Comparison of ENCODE assay signal across 15 cellular contexts in the genomic region with DNA sequence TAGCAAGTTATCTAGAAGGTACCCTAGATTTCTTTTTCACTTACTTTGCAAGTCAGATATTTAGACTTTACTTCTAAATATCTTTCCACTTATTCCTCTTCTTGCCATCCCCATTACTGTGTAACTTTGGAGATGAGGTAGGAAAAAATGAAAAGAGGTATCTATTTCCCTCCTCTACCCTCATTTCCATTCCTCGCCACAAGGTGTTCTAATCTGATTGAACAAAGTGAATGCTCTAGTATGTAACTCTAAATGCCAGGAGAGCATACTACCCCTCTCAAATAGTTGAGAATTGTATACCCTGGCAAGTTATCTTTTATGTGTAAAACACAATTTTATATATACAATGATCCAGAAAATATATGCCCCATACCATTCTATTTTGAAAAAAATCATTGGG. TPM values are rescaled to one million over a fixed set of nuclear protein-coding genes. Genes with fewer than 3 reads are reported as not detected.
DNase-seq lines count a peak whose midpoint lies in the region; ATAC-seq and TF ChIP-seq lines count a peak whose summit lies in the region.
"Had no signal": no experiment of that assay in that cellular context is flagged by ENCODE, and none has a peak within 500 bp of the region (broad histone marks: within the 10 kb centered on the region; RNA-seq: fewer than 3 reads in every experiment).

No MANE protein-coding gene starts in this region.

- peaks cover 18% of the 10 kb centered on the region for H3K36me3 Mint-ChIP-seq in T-cell
- H3K36me3 Mint-ChIP-seq in mesothelial cell of epicardium, result no peaks in the 10 kb centered on the region

- peaks cover 6% of the 10 kb centered on the region; the same call in 1 of the 2 replicates for H3K27me3 ChIP-seq in SK-N-SH (ENCODE audit: insufficient read depth)
- H3K27me3 ChIP-seq in H7 (ENCODE audit: control insufficient read depth, insufficient read depth, low read length), result no peaks in the 10 kb centered on the region
- H3K27me3 ChIP-seq in psoas muscle (ENCODE audit: insufficient read depth in 3 of 3, low read length in 2 of 3), result peaks cover 0 to 3% (median 0%) of the 10 kb centered on the region in 3 donors

- WGBS in SK-N-SH (ENCODE audit: low lambda C conversion rate), result 43% methylated on average over 1 of the region's 1 CpG
- WGBS in psoas muscle, 3 donors, result 81 to 88% (median 85%) methylated on average over 1 of the region's 1 CpG

- POLR2A ChIA-PET in SK-N-SH (lab: Yijun Ruan, JAX), result no interaction called here
- POLR2A ChIA-PET in T-cell (lab: Charles Lee), result no interaction called here

- H3K9me3 ChIP-seq in SK-N-SH (no peaks in the 10 kb centered on the region), psoas muscle (no peaks in the 10 kb centered on the region)

- H3K4me2 ChIP-seq in SK-N-SH, result no peak overlapping the region

- ATAC-seq in SK-N-SH treated with all-trans-retinoic acid at 6 μM for 48 hours (no peak), T-cell (replicated peaks in 1 of 4) (no peak), psoas muscle (no peak), GM21526 (IDR thresholded peaks at IDR 0.05; ENCODE audit: low FRiP score, unreplicated experiment) (no peak)

- H3K27ac Mint-ChIP-seq in T-cell (peak overlapping the region; percentile 97 to 100), mesothelial cell of epicardium (no peak overlapping the region)
- H3K27ac Mint-ChIP-seq: activated naive CD8-positive, alpha-beta T cell treated with anti-CD3 and anti-CD28 coated beads for 36 hours had no signal

- no peak for TF ChIP-seq RAD21 in SK-N-SH (IDR thresholded peaks at IDR 0.05; ENCODE audit: low read length)

- CTCF ChIA-PET in SK-N-SH (lab: Yijun Ruan, JAX), result no interaction called here
- CTCF ChIA-PET in T-cell (lab: Charles Lee), result interaction anchor here in 1 of 2 donors (0.9 kb wide), 1 partner anchor 21 kb away, joined by 3 read pairs; no protein-coding TSS in a partner anchor

- DNase-seq in SK-N-SH (no peak), H7 (peak; percentile 40), T-cell (no peak), mesothelial cell of epicardium (ENCODE audit: low spot score in 2 of 2, unreplicated experiment in 2 of 2) (no peak), psoas muscle (no peak)
- no peak for DNase-seq in activated CD4-positive, alpha-beta T cell treated with anti-CD3 and anti-CD28 coated beads for 1 hour
- DNase-seq: activated CD4-positive, CD25-positive, alpha-beta regulatory T cell; activated naive CD8-positive, alpha-beta T cell treated with anti-CD3 and anti-CD28 coated beads for 36 hours; activated T-cell treated with anti-CD3 and anti-CD28 coated beads for 4 hours; caudate nucleus; posterior cingulate gyrus had no signal

- H3K4me1 ChIP-seq in SK-N-SH (ENCODE audit: control insufficient read depth in 1 of 2, insufficient read depth in 2 of 2, low read depth in 1 of 2, low read length in 1 of 2), result peaks cover 0 to 12% of the 10 kb centered on the region in 2 experiments; a peak in 3 of 4 replicates
- H3K4me1 ChIP-seq in psoas muscle, result peaks cover 5% of the 10 kb centered on the region

- intact Hi-C loops in psoas muscle (cut with DNase I), result loop anchor here in 1 of 2 donors (5.0 to 10.0 kb wide), 2 partner anchors 157 to 215 kb away; partner anchors contain the start of genes GOLT1B and RECQL

- H3K9ac ChIP-seq in SK-N-SH, result no peak overlapping the region

- peaks cover 32% of the 10 kb centered on the region for H3K79me2 ChIP-seq in SK-N-SH (ENCODE audit: insufficient read depth)

- H3K4me1 Mint-ChIP-seq in T-cell (peaks cover 36 to 54% (median 50%) of the 10 kb centered on the region in 3 donors), mesothelial cell of epicardium (peaks cover 21% of the 10 kb centered on the region)

- no peak for TF ChIP-seq EP300 in SK-N-SH (IDR thresholded peaks at IDR 0.05; ENCODE audit: borderline replicate concordance in 1 of 2, low read depth in 1 of 2, low read length in 1 of 2)

- peaks cover 5 to 8% of the 10 kb centered on the region in 2 experiments for H3K36me3 ChIP-seq in SK-N-SH (replicated peaks in 1 of 2; ENCODE audit: control insufficient read depth in 1 of 2, insufficient read depth in 2 of 2, low read length in 1 of 2)
- H3K36me3 ChIP-seq in H7 (replicated peaks; ENCODE audit: control insufficient read depth, insufficient read depth, low read length), result peaks cover 4% of the 10 kb centered on the region
- H3K36me3 ChIP-seq in psoas muscle (ENCODE audit: insufficient read depth in 1 of 2, low read depth in 1 of 2), result peaks cover 0 to 3% of the 10 kb centered on the region in 2 donors

- H3K9me3 Mint-ChIP-seq in T-cell (no peaks in the 10 kb centered on the region), mesothelial cell of epicardium (no peaks in the 10 kb centered on the region)
- H3K9me3 Mint-ChIP-seq: activated naive CD8-positive, alpha-beta T cell treated with anti-CD3 and anti-CD28 coated beads for 36 hours had no signal

- no peak overlapping the region for H2AFZ ChIP-seq in SK-N-SH (ENCODE audit: low read depth)

- TF ChIP-seq CTCF in SK-N-SH (IDR thresholded peaks at IDR 0.05) (peak; percentile 22; the same call in 1 of the 2 replicates), mesothelial cell of epicardium (IDR thresholded peaks at IDR 0.05; ENCODE audit: unreplicated experiment) (peak; percentile 30), psoas muscle (IDR thresholded peaks at IDR 0.05) (no peak)

- H3K27ac ChIP-seq in SK-N-SH (ENCODE audit: low read depth in 2 of 2, low read length in 1 of 2), result no peak overlapping the region
- H3K27ac ChIP-seq in psoas muscle, result no peak overlapping the region
- H3K27ac ChIP-seq: HL-60 had no signal

- no peaks in the 10 kb centered on the region for H3K9me2 ChIP-seq in SK-N-SH

- H3K27me3 Mint-ChIP-seq in T-cell, result no peaks in the 10 kb centered on the region
- H3K27me3 Mint-ChIP-seq in mesothelial cell of epicardium (ENCODE audit: low read depth), result peaks cover 39% of the 10 kb centered on the region
- H3K27me3 Mint-ChIP-seq: activated naive CD8-positive, alpha-beta T cell treated with anti-CD3 and anti-CD28 coated beads for 36 hours had no signal

- no peaks in the 10 kb centered on the region for H3F3A ChIP-seq in SK-N-SH (replicated peaks; ENCODE audit: insufficient read depth)

- peaks cover 4% of the 10 kb centered on the region; the same call in 1 of the 2 replicates for H4K20me1 ChIP-seq in SK-N-SH (ENCODE audit: insufficient read depth)

- H3K4me3 ChIP-seq in SK-N-SH (ENCODE audit: low read depth in 2 of 2, low read length in 1 of 2) (no peak overlapping the region), H7 (ENCODE audit: insufficient read depth, low read depth, low read length) (no peak overlapping the region), psoas muscle (no peak overlapping the region)

- H3K4me3 Mint-ChIP-seq in T-cell (peak overlapping the region in 1 of 3 donors; percentile 27), mesothelial cell of epicardium (no peak overlapping the region)
- H3K4me3 Mint-ChIP-seq: activated naive CD8-positive, alpha-beta T cell treated with anti-CD3 and anti-CD28 coated beads for 36 hours had no signal

TF ChIP-seq in SK-N-SH, 30 proteins besides CTCF, POLR2A, EP300 and RAD21:
- no peak for TF ChIP-seq POLR2AphosphoS5 (IDR thresholded peaks at IDR 0.05; ENCODE audit: low read depth, low read length)
- no peak for TF ChIP-seq MXI1 (IDR thresholded peaks at IDR 0.05; ENCODE audit: low read depth, low read length)
- no peak for TF ChIP-seq FOSL2 (IDR thresholded peaks at IDR 0.05; ENCODE audit: borderline replicate concordance, low read depth)

TF ChIP-seq in SK-N-SH treated with all-trans-retinoic acid at 6 μM for 48 hours, 23 proteins besides CTCF, POLR2A, EP300 and RAD21 (continues in another document):
- TF ChIP-seq OSR1 (CRISPR knock-in tag; IDR thresholded peaks at IDR 0.05), result no peak
- no peak for TF ChIP-seq TOX (CRISPR knock-in tag; IDR thresholded peaks at IDR 0.05; ENCODE audit: borderline replicate concordance)
- TF ChIP-seq, protein P1, sequence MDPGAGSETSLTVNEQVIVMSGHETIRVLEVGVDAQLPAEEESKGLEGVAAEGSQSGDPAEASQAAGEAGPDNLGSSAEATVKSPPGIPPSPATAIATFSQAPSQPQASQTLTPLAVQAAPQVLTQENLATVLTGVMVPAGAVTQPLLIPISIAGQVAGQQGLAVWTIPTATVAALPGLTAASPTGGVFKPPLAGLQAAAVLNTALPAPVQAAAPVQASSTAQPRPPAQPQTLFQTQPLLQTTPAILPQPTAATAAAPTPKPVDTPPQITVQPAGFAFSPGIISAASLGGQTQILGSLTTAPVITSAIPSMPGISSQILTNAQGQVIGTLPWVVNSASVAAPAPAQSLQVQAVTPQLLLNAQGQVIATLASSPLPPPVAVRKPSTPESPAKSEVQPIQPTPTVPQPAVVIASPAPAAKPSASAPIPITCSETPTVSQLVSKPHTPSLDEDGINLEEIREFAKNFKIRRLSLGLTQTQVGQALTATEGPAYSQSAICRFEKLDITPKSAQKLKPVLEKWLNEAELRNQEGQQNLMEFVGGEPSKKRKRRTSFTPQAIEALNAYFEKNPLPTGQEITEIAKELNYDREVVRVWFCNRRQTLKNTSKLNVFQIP (CRISPR knock-in tag; IDR thresholded peaks at IDR 0.05; ENCODE audit: borderline replicate concordance, low read depth), result no peak
- no peak for TF ChIP-seq ZNF8 (CRISPR knock-in tag; IDR thresholded peaks at IDR 0.05)
- no peak for TF ChIP-seq BACH2 (CRISPR knock-in tag; IDR thresholded peaks at IDR 0.05; ENCODE audit: borderline replicate concordance)
- no peak for TF ChIP-seq ISL1 (CRISPR knock-in tag; IDR thresholded peaks at IDR 0.05)
- no peak for TF ChIP-seq PPARA (CRISPR knock-in tag; IDR thresholded peaks at IDR 0.05; ENCODE audit: borderline replicate concordance)
- no peak for TF ChIP-seq ZNF70 (CRISPR knock-in tag; IDR thresholded peaks at IDR 0.05)
- no peak for TF ChIP-seq ZNF565 (CRISPR knock-in tag; conservative IDR thresholded peaks at IDR 0.05; ENCODE audit: low read depth)
- no peak for TF ChIP-seq ZFP30 (CRISPR knock-in tag; IDR thresholded peaks at IDR 0.05)
- TF ChIP-seq ARNTL (CRISPR knock-in tag; IDR thresholded peaks at IDR 0.05; ENCODE audit: borderline replicate concordance, low read depth), result no peak

RNA-seq across cellular contexts. Expression of gene LDHB, which starts 1.7 kb away (rescaled TPM):
- 469 and 556 TPM in 2 replicates for polyA plus RNA-seq in SK-N-SH (2012; rRNA removed)
- 759 and 1,002 TPM in 2 replicates for polyA plus RNA-seq in SK-N-SH (2012; cell fraction: cytosol; rRNA removed)
- polyA plus RNA-seq in SK-N-SH (2012; cell fraction: nucleus; rRNA removed), result 133 and 255 TPM in 2 replicates
- total RNA-seq in H7 (2014; rRNA removed; shearing (Covaris generic)), result 1,138 and 1,231 TPM in 2 replicates
- 100 to 1,000 TPM; 680 to 879 (median 854) TPM for total RNA-seq in T-cell
- total RNA-seq in mesothelial cell of epicardium, result 508 to 539 TPM (median 531 TPM) in 3 replicates
- 100 to 1,000 TPM in 3 of 4 donors, 10 to 100 TPM in 1; 71.6 to 616 (median 350) TPM for total RNA-seq in psoas muscle
- 100 to 1,000 TPM; 156 to 403 (median 231) TPM for polyA plus RNA-seq in psoas muscle

RNA-seq across cellular contexts. Expression of gene GYS2, which starts 54.7 kb away (rescaled TPM):
- polyA plus RNA-seq in SK-N-SH (2012; rRNA removed) (0.02 TPM in 1 of 2 replicates, not detected in the other), psoas muscle (under 1 TPM in 1 of 3 donors, not detected in 2; 0.03 TPM)
- not detected in 2 replicates for polyA plus RNA-seq in SK-N-SH (2012; cell fraction: cytosol; rRNA removed)
- polyA plus RNA-seq in SK-N-SH (2012; cell fraction: nucleus; rRNA removed), result not detected in 2 replicates
- not detected in 2 replicates for total RNA-seq in H7 (2014; rRNA removed; shearing (Covaris generic))
- total RNA-seq in T-cell (under 1 TPM in 3 of 5 donors, not detected in 2; 0.23 to 0.40 (median 0.28) TPM), mesothelial cell of epicardium (not detected in 3 replicates), psoas muscle (under 1 TPM in 1 of 4 donors, not detected in 3; 0.09 TPM)
- total RNA-seq: activated naive CD8-positive, alpha-beta T cell treated with anti-CD3 and anti-CD28 coated beads for 36 hours had no signal
- polyA plus RNA-seq: keratinocyte had no signal
